Comparison of ENCODE assay signal across 9 cellular contexts in the genomic region with DNA sequence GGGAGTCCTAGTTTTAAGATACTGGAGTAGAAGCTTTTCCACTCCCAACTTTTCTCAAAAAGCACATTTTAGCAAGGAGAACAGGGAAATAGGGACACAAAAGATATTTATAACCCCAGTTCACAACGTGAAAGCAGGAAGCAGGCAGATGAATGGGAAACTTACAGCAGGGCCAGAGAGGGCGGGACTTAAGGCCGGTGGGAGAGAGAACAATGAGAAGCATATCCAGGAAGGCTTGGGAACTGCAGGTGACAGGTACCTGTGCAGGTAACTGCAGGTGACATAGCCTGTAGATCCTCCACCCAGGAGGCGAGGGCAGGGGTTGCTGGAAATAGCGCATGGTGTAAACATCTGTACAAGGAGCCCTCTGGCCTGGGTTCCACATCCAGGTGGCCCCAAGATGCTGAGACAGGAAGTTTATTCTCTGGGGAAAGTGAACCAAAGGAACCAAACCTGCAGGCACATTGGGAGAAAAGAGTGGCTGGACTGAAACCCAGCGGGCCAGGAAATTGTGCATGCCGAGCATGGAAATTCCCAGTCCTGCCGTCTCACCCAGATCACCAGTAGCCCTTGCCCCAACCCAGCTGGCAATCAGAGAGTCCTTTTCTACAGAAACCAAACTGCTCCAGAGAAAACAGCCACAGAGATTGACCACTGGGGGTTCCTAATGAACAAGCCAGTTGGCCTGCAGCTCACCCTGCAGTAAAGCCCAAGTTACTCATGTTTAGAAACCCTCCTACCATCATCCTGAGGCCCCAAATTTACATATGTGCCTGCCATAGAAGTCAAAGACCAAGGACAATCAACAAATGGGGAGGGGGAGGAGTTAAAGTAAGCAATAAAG. TPM values are rescaled to one million over a fixed set of nuclear protein-coding genes. Genes with fewer than 3 reads are reported as not detected.
DNase-seq lines count a peak whose midpoint lies in the region; ATAC-seq and TF ChIP-seq lines count a peak whose summit lies in the region.
"Had no signal": no experiment of that assay in that cellular context is flagged by ENCODE, and none has a peak within 500 bp of the region (broad histone marks: within the 10 kb centered on the region; RNA-seq: fewer than 3 reads in every experiment).

No MANE protein-coding gene starts in this region.

- DNase-seq in Calu3 (peak; percentile 56), LNCaP clone FGC (ENCODE audit: low read depth) (peak; percentile 19), heart left ventricle (no peak), NAMALWA (ENCODE audit: low spot score) (no peak)
- no peak for DNase-seq in activated T-helper 2 cell treated with anti-CD3 and anti-CD28 coated beads, Interferon-gamma antibody, Interleukin-2, Interleukin-4, amounts not matched to agents 10 μg/mL and 5 μg/mL and 100 μg/mL, durations not matched to agents 14 hours and 24 hours and 36 hours (ENCODE audit: low spot score)
- DNase-seq in naive thymus-derived CD4-positive, alpha-beta T cell: no peak

- no peak overlapping the region for H3K4me3 Mint-ChIP-seq in Calu3 (ENCODE audit: low read depth, unreplicated experiment)
- no peak overlapping the region for H3K4me3 Mint-ChIP-seq in activated T-helper 2 cell treated with anti-CD3 and anti-CD28 coated beads, Interferon-gamma antibody, Interleukin-2, Interleukin-4, amounts not matched to agents 10 μg/mL and 5 μg/mL and 100 μg/mL, durations not matched to agents 14 hours and 24 hours and 36 hours (ENCODE audit: low read depth)
- peak overlapping the region in 6 of 10 donors; percentile 28 to 77 (median 46) for H3K4me3 Mint-ChIP-seq in naive thymus-derived CD4-positive, alpha-beta T cell

- H3K9me3 ChIP-seq in naive thymus-derived CD4-positive, alpha-beta T cell (ENCODE audit: control insufficient read depth in 2 of 3, low read length in 3 of 3): no peaks in the 10 kb centered on the region
- H3K9me3 ChIP-seq in heart left ventricle: peaks cover 0 to 9% (median 0%) of the 10 kb centered on the region in 12 donors

- intact Hi-C loops in Calu3 (cut with micrococcal nuclease; ENCODE audit: unreplicated experiment) (no loop called here), heart left ventricle (cut with DNase I) (no loop called here)
- intact Hi-C loops in activated T-helper 2 cell treated with anti-CD3 and anti-CD28 coated beads, Interferon-gamma antibody, Interleukin-2, Interleukin-4, amounts not matched to agents 10 μg/mL and 5 μg/mL and 100 μg/mL, durations not matched to agents 14 hours and 24 hours and 36 hours (cut with micrococcal nuclease): loop anchor here (10.0 kb wide), 1 partner anchor 626 kb away; a partner anchor contains a TSS
- intact Hi-C loops in naive thymus-derived CD4-positive, alpha-beta T cell (cut with micrococcal nuclease): no loop called here

- no peaks in the 10 kb centered on the region for H3K9me3 Mint-ChIP-seq in Calu3 (ENCODE audit: low read depth, unreplicated experiment)
- peaks cover 11% of the 10 kb centered on the region for H3K9me3 Mint-ChIP-seq in activated T-helper 2 cell treated with anti-CD3 and anti-CD28 coated beads, Interferon-gamma antibody, Interleukin-2, Interleukin-4, amounts not matched to agents 10 μg/mL and 5 μg/mL and 100 μg/mL, durations not matched to agents 14 hours and 24 hours and 36 hours
- peaks cover 0 to 2% (median 0%) of the 10 kb centered on the region in 11 donors for H3K9me3 Mint-ChIP-seq in naive thymus-derived CD4-positive, alpha-beta T cell

- no peaks in the 10 kb centered on the region for H3K4me1 Mint-ChIP-seq in Calu3 (ENCODE audit: low read depth, unreplicated experiment)
- H3K4me1 Mint-ChIP-seq in activated T-helper 2 cell treated with anti-CD3 and anti-CD28 coated beads, Interferon-gamma antibody, Interleukin-2, Interleukin-4, amounts not matched to agents 10 μg/mL and 5 μg/mL and 100 μg/mL, durations not matched to agents 14 hours and 24 hours and 36 hours (ENCODE audit: low read depth): peaks cover 82% of the 10 kb centered on the region
- peaks cover 60 to 94% (median 91%) of the 10 kb centered on the region in 7 donors for H3K4me1 Mint-ChIP-seq in naive thymus-derived CD4-positive, alpha-beta T cell

- H3K4me3 ChIP-seq in LNCaP clone FGC (ENCODE audit: low read depth, low read length) (no peak overlapping the region), heart left ventricle (no peak overlapping the region)
- no peak overlapping the region for H3K4me3 ChIP-seq in naive thymus-derived CD4-positive, alpha-beta T cell (ENCODE audit: low read length)

- TF ChIP-seq CTCF in Calu3 (IDR thresholded peaks at IDR 0.05; ENCODE audit: unreplicated experiment): no peak
- no peak for TF ChIP-seq CTCF in LNCaP clone FGC (IDR thresholded peaks at IDR 0.05; ENCODE audit: control insufficient read depth, extremely low read depth, insufficient read depth)
- TF ChIP-seq CTCF in heart left ventricle (IDR thresholded peaks at IDR 0.05): no peak

- POLR2A ChIA-PET in naive thymus-derived CD4-positive, alpha-beta T cell (lab: Charles Lee): interaction anchor here (0.9 to 1.7 kb wide), 5 partner anchors 8 to 250 kb away, joined by 3 to 8 read pairs (median 4); no protein-coding TSS in a partner anchor

- no peak overlapping the region for H3K27ac ChIP-seq in naive thymus-derived CD4-positive, alpha-beta T cell (ENCODE audit: low read depth, low read length)
- H3K27ac ChIP-seq in heart left ventricle: no peak overlapping the region

- H3K36me3 Mint-ChIP-seq in Calu3 (ENCODE audit: insufficient read depth, unreplicated experiment): no peaks in the 10 kb centered on the region
- peaks cover 6% of the 10 kb centered on the region for H3K36me3 Mint-ChIP-seq in activated T-helper 2 cell treated with anti-CD3 and anti-CD28 coated beads, Interferon-gamma antibody, Interleukin-2, Interleukin-4, amounts not matched to agents 10 μg/mL and 5 μg/mL and 100 μg/mL, durations not matched to agents 14 hours and 24 hours and 36 hours (ENCODE audit: low read depth)
- H3K36me3 Mint-ChIP-seq in naive thymus-derived CD4-positive, alpha-beta T cell: no peaks in the 10 kb centered on the region

- 47 to 61% (median 53%) methylated on average over 7 to 8 of the region's 8 CpGs for WGBS in heart left ventricle, 4 donors

- no TSS peak for BruUV-seq in Calu3 (replicated peaks; lab: Mats Ljungman, UMichigan)

- TF ChIP-seq POLR2A in heart left ventricle (IDR thresholded peaks at IDR 0.05): no peak

- H3K36me3 ChIP-seq in naive thymus-derived CD4-positive, alpha-beta T cell (ENCODE audit: control insufficient read depth in 2 of 3, insufficient read depth in 3 of 3, low read length in 3 of 3): no peaks in the 10 kb centered on the region
- H3K36me3 ChIP-seq in heart left ventricle: no peaks in the 10 kb centered on the region

- ATAC-seq in naive thymus-derived CD4-positive, alpha-beta T cell: no peak
- ATAC-seq in heart left ventricle (no peak), GM18867 (IDR thresholded peaks at IDR 0.05; ENCODE audit: unreplicated experiment) (no peak), HG03520 (IDR thresholded peaks at IDR 0.05; ENCODE audit: unreplicated experiment) (no peak)
- ATAC-seq: SK-N-SH treated with all-trans-retinoic acid at 6 μM for 48 hours had no signal

- H3K4me1 ChIP-seq in naive thymus-derived CD4-positive, alpha-beta T cell (ENCODE audit: control insufficient read depth in 2 of 2, insufficient read depth in 2 of 2, low read length in 2 of 2): peaks cover 35 to 81% of the 10 kb centered on the region in 2 donors
- H3K4me1 ChIP-seq in heart left ventricle: peaks cover 0 to 45% (median 17%) of the 10 kb centered on the region in 12 donors

- H3K27ac Mint-ChIP-seq in Calu3 (ENCODE audit: unreplicated experiment): no peak overlapping the region
- H3K27ac Mint-ChIP-seq in activated T-helper 2 cell treated with anti-CD3 and anti-CD28 coated beads, Interferon-gamma antibody, Interleukin-2, Interleukin-4, amounts not matched to agents 10 μg/mL and 5 μg/mL and 100 μg/mL, durations not matched to agents 14 hours and 24 hours and 36 hours: peak overlapping the region; percentile 45
- peak overlapping the region in 8 of 9 donors; percentile 59 to 96 (median 84) for H3K27ac Mint-ChIP-seq in naive thymus-derived CD4-positive, alpha-beta T cell

- no peaks in the 10 kb centered on the region for H3K27me3 ChIP-seq in naive thymus-derived CD4-positive, alpha-beta T cell (ENCODE audit: control insufficient read depth in 2 of 2, insufficient read depth in 2 of 2, low read length in 2 of 2)
- peaks cover 0 to 6% (median 0%) of the 10 kb centered on the region in 9 donors for H3K27me3 ChIP-seq in heart left ventricle

- peaks cover 50% of the 10 kb centered on the region for H3K27me3 Mint-ChIP-seq in Calu3 (ENCODE audit: unreplicated experiment)
- no peaks in the 10 kb centered on the region for H3K27me3 Mint-ChIP-seq in activated T-helper 2 cell treated with anti-CD3 and anti-CD28 coated beads, Interferon-gamma antibody, Interleukin-2, Interleukin-4, amounts not matched to agents 10 μg/mL and 5 μg/mL and 100 μg/mL, durations not matched to agents 14 hours and 24 hours and 36 hours (ENCODE audit: low read depth)
- H3K27me3 Mint-ChIP-seq in naive thymus-derived CD4-positive, alpha-beta T cell: no peaks in the 10 kb centered on the region

- CTCF ChIA-PET in Calu3 (lab: Charles Lee): no interaction called here
- CTCF ChIA-PET in naive thymus-derived CD4-positive, alpha-beta T cell (lab: Charles Lee): interaction anchor here (0.7 to 2.0 kb wide), 5 partner anchors 10 to 37 kb away, joined by 3 to 10 read pairs (median 8); no protein-coding TSS in a partner anchor

RNA-seq across cellular contexts. Expression of a gene that starts 24.3 kb away (rescaled TPM):
- total RNA-seq in Calu3 (2022) (0.07 TPM in 1 of 2 replicates, not detected in the other), heart left ventricle (100 to 1,000 TPM in 3 of 9 donors, 10 to 100 TPM in 6; 41.3 to 290 (median 87.3) TPM)
- 7.9 and 9.2 TPM in 2 replicates for total RNA-seq in activated T-helper 2 cell treated with anti-CD3 and anti-CD28 coated beads, Interferon-gamma antibody, Interleukin-2, Interleukin-4, amounts not matched to agents 10 μg/mL and 5 μg/mL and 100 μg/mL, durations not matched to agents 14 hours and 24 hours and 36 hours
- 1 to 10 TPM; 1.6 to 3.1 (median 2.2) TPM for total RNA-seq in naive thymus-derived CD4-positive, alpha-beta T cell
- under 1 TPM; 0.02 to 0.74 TPM for polyA plus RNA-seq in naive thymus-derived CD4-positive, alpha-beta T cell
- polyA plus RNA-seq in heart left ventricle: 100 to 1,000 TPM in 1 of 2 donors, 10 to 100 TPM in 1; 17.4 to 115 TPM

RNA-seq across cellular contexts. Expression of a gene that starts 48.7 kb away (rescaled TPM):
- 39.8 and 47.2 TPM in 2 replicates for total RNA-seq in Calu3 (2022)
- not detected in 2 replicates for total RNA-seq in activated T-helper 2 cell treated with anti-CD3 and anti-CD28 coated beads, Interferon-gamma antibody, Interleukin-2, Interleukin-4, amounts not matched to agents 10 μg/mL and 5 μg/mL and 100 μg/mL, durations not matched to agents 14 hours and 24 hours and 36 hours
- not detected for total RNA-seq in naive thymus-derived CD4-positive, alpha-beta T cell
- polyA plus RNA-seq in naive thymus-derived CD4-positive, alpha-beta T cell: not detected
- 10 to 100 TPM; 20.4 to 50.3 (median 30.7) TPM for total RNA-seq in heart left ventricle
- polyA plus RNA-seq in heart left ventricle: 10 to 100 TPM; 18.3 to 60.3 TPM

Comparison
In these comparisons a context has a peak if more than half of its experiments do, and no peak if none do; other contexts are left out.
1. DNase-seq: peak in Calu3 (single experiment) and LNCaP clone FGC (single experiment); none in activated T-helper 2 cell treated with anti-CD3 and anti-CD28 coated beads, Interferon-gamma antibody, Interleukin-2, Interleukin-4, amounts not matched to agents 10 μg/mL and 5 μg/mL and 100 μg/mL, durations not matched to agents 14 hours and 24 hours and 36 hours (single experiment), naive thymus-derived CD4-positive, alpha-beta T cell (0 of 9), heart left ventricle (0 of 5) and NAMALWA (single experiment).
2. H3K4me3 Mint-ChIP-seq: peak in naive thymus-derived CD4-positive, alpha-beta T cell (6 of 10); none in Calu3 (single experiment) and activated T-helper 2 cell treated with anti-CD3 and anti-CD28 coated beads, Interferon-gamma antibody, Interleukin-2, Interleukin-4, amounts not matched to agents 10 μg/mL and 5 μg/mL and 100 μg/mL, durations not matched to agents 14 hours and 24 hours and 36 hours (single experiment).
3. RNA of a gene that starts 48.7 kb away (total RNA-seq): 39.8 to 47.2 TPM in Calu3 and 20.4 to 50.3 TPM in heart left ventricle; not detected in activated T-helper 2 cell treated with anti-CD3 and anti-CD28 coated beads, Interferon-gamma antibody, Interleukin-2, Interleukin-4, amounts not matched to agents 10 μg/mL and 5 μg/mL and 100 μg/mL, durations not matched to agents 14 hours and 24 hours and 36 hours and not detected in naive thymus-derived CD4-positive, alpha-beta T cell; every median in the first group is over 10 times any median in the second.